In the genomic region with DNA sequence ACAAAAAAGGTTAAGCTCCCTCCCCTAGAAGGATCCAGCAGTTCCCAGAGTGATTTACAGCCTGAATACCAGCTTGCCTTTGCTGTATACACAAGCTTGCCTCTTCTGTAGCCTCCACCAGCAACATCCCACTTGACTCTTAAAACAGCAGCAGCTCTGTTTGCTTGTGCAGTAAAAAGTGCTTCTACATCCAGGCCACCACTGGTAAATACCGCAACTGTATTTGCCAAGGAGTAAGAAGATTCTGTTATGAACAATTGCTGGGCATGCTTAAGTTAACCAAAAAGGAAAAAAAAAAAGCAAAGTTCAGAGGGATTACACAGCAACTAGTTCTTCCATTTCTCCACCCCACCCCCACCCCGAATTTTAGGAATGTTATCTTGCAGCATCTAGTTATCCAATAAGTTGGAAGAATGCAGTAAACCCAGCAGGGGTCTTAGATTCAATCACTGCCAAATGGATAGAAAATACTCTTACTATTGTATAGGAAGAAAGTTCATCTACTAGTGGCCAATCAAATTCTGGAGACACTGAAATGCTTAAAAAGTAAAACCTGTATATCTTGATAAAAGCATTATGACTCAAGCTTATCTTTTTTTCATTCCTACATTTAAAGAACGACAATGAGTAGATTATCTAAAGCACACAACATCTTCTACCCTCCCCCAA, we compare ENCODE assay signal across 16 cellular contexts. TPM values are rescaled to one million over a fixed set of nuclear protein-coding genes. Genes with fewer than 3 reads are reported as not detected.
DNase-seq lines count a peak whose midpoint lies in the region; ATAC-seq, FAIRE-seq and TF ChIP-seq lines count a peak whose summit lies in the region.
"Had no signal": no experiment of that assay in that cellular context is flagged by ENCODE, and none has a peak within 500 bp of the region (broad histone marks: within the 10 kb centered on the region; RNA-seq: fewer than 3 reads in every experiment).

No MANE protein-coding gene starts in this region.

- no peaks in the 10 kb centered on the region for H3K36me3 Mint-ChIP-seq in T-cell

- TF ChIP-seq POLR2A in K562 (conservative IDR thresholded peaks at IDR 0.05): no peak

- no peak overlapping the region for H3K4ac ChIP-seq in mesenchymal stem cell (ENCODE audit: low read depth in 1 of 2, low read length in 2 of 2)

- DNase-seq in DMS153 treated with DMSO at 0.1 percent for 48 hours (lab: John Stamatoyannopoulos, UW; ENCODE audit: unreplicated experiment): peak; percentile 37
- peak; percentile 71 for DNase-seq in HuH-7 (ENCODE audit: low spot score)
- no peak for DNase-seq in K562 (ENCODE audit: extremely low read depth in 1 of 4, low spot score in 3 of 4)
- peak; percentile 79 for DNase-seq in mesenchymal stem cell
- DNase-seq in T-cell: no peak
- no peak for DNase-seq in activated CD4-positive, CD25-positive, alpha-beta regulatory T cell (lab: John Stamatoyannopoulos, UW)
- DNase-seq: NCI-H1105 treated with DMSO at 0.1 percent for 48 hours; NCI-H774; stimulated activated CD4-positive, alpha-beta T cell treated with anti-CD3 and anti-CD28 coated beads, Interleukin-4, amount 100 ng/mL, for 4 hours; stimulated activated naive CD4-positive, alpha-beta T cell had no signal

- ATAC-seq in K562 (no peak), HG03280 (IDR thresholded peaks at IDR 0.05; ENCODE audit: unreplicated experiment) (no peak), T-cell (replicated peaks in 1 of 4) (no peak), HG02981 (IDR thresholded peaks at IDR 0.05; ENCODE audit: unreplicated experiment) (no peak)

- no peak overlapping the region for H3K9ac ChIP-seq in K562 (ENCODE audit: insufficient read depth in 1 of 2, low read depth in 2 of 2, low read length in 2 of 2)
- H3K9ac ChIP-seq in mesenchymal stem cell (ENCODE audit: low read length): no peak overlapping the region

- H3K23ac ChIP-seq in mesenchymal stem cell (ENCODE audit: low read length in 2 of 2): no peak overlapping the region

- H4K8ac ChIP-seq in mesenchymal stem cell (ENCODE audit: low read length): no peak overlapping the region

- CTCF ChIA-PET in K562 (lab: Yijun Ruan, JAX; ENCODE audit: low intra/inter-chr PET ratio) (no interaction called here), T-cell (lab: Charles Lee) (interaction anchor here in 1 of 2 donors (0.5 kb wide), 1 partner anchor 15 kb away, joined by 5 read pairs; no protein-coding TSS in a partner anchor)

- no peak for TF ChIP-seq RAD21 in K562 (CRISPR knock-in tag; conservative IDR thresholded peaks at IDR 0.05 in 1 of 2, IDR thresholded peaks at IDR 0.05 in 1 of 2)

- no peaks in the 10 kb centered on the region for H4K20me1 ChIP-seq in K562 (replicated peaks; ENCODE audit: control insufficient read depth, insufficient read depth, low read length)

- H2BK5ac ChIP-seq in mesenchymal stem cell (ENCODE audit: low read depth, low read length, poor library complexity, severe bottlenecking): no peak overlapping the region

- TF ChIP-seq EP300 in K562 (IDR thresholded peaks at IDR 0.05; ENCODE audit: low read length): no peak

- H3K27ac ChIP-seq in K562 (ENCODE audit: extremely low read depth, low read depth, low read length) (no peak overlapping the region), mesenchymal stem cell (ENCODE audit: low read length, poor library complexity, severe bottlenecking) (peak overlapping the region; percentile 23)
- H3K27ac ChIP-seq: C4-2B had no signal

- H3K9me3 Mint-ChIP-seq in T-cell: no peaks in the 10 kb centered on the region

- no peak overlapping the region for H4K91ac ChIP-seq in mesenchymal stem cell (ENCODE audit: low read length)

- H3K4me3 ChIP-seq in K562 (no peak overlapping the region), mesenchymal stem cell (ENCODE audit: insufficient read depth in 1 of 2, low read depth in 1 of 2, low read length in 2 of 2) (no peak overlapping the region)

- no peak overlapping the region for H2BK12ac ChIP-seq in mesenchymal stem cell (ENCODE audit: low read length in 2 of 2)

- H3K14ac ChIP-seq in mesenchymal stem cell (ENCODE audit: low read length in 2 of 2): no peak overlapping the region

- H3K27me3 ChIP-seq in K562 (ENCODE audit: control insufficient read depth in 2 of 2, insufficient read depth in 2 of 2, low read length in 2 of 2) (peaks cover 8 to 20% of the 10 kb centered on the region in 2 experiments; a peak in 2 of 5 replicates), mesenchymal stem cell (ENCODE audit: control insufficient read depth in 1 of 2, insufficient read depth in 1 of 2, low read length in 2 of 2) (peaks cover 32 to 43% of the 10 kb centered on the region in 2 experiments)

- H3K9me3 ChIP-seq in K562 (replicated peaks; ENCODE audit: control insufficient read depth, insufficient read depth, low read depth, low read length) (no peaks in the 10 kb centered on the region), mesenchymal stem cell (ENCODE audit: control insufficient read depth, low read length) (no peaks in the 10 kb centered on the region)

- in situ Hi-C loops in K562 (cut with MboI): no loop called here

- no peak overlapping the region for H2BK120ac ChIP-seq in mesenchymal stem cell (ENCODE audit: low read depth, low read length)

- POLR2A ChIA-PET in K562 (lab: Yijun Ruan, JAX): interaction anchor here (0.6 to 0.8 kb wide), 3 partner anchors 27 to 58 kb away, joined by 3 read pairs; no protein-coding TSS in a partner anchor
- POLR2A ChIA-PET in T-cell (lab: Charles Lee): interaction anchor here in 1 of 2 donors (0.5 kb wide), 1 partner anchor 10 kb away, joined by 4 read pairs; no protein-coding TSS in a partner anchor

- H3K4me1 Mint-ChIP-seq in T-cell: peaks cover 0 to 18% (median 13%) of the 10 kb centered on the region in 3 donors

- no peaks in the 10 kb centered on the region for H3K9me1 ChIP-seq in K562 (ENCODE audit: control insufficient read depth, insufficient read depth, low read length)

- TF ChIP-seq CTCF in K562 (IDR thresholded peaks at IDR 0.05 in 2 of 3, conservative IDR thresholded peaks at IDR 0.05 in 1 of 3; ENCODE audit: insufficient read depth in 2 of 3, low read depth in 1 of 3, low read length in 3 of 3): no peak

- peaks cover 31 to 59% of the 10 kb centered on the region in 2 donors for H3K27me3 Mint-ChIP-seq in T-cell

- no peak overlapping the region for H3K27ac Mint-ChIP-seq in T-cell

- FAIRE-seq in K562 (lab: Jason Lieb, UNC): no peak
- FAIRE-seq: GM18507, keratinocyte had no signal

- H2BK15ac ChIP-seq in mesenchymal stem cell (ENCODE audit: low read depth, poor library complexity, severe bottlenecking): no peak overlapping the region

- no TSS peak for BruUV-seq in K562 (replicated peaks; lab: Mats Ljungman, UMichigan)

- H3K4me1 ChIP-seq in K562 (replicated peaks in 1 of 2; ENCODE audit: control insufficient read depth in 2 of 2, insufficient read depth in 2 of 2, low read length in 2 of 2): peaks cover 0 to 4% of the 10 kb centered on the region in 2 experiments; a peak in 2 of 5 replicates
- peaks cover 26% of the 10 kb centered on the region for H3K4me1 ChIP-seq in mesenchymal stem cell (ENCODE audit: control insufficient read depth, insufficient read depth, low read depth, low read length)

- WGBS in K562 (ENCODE audit: insufficient coverage, low coverage, missing lambda C conversion rate): 0% methylated on average over 3 of the region's 3 CpGs
- 0% methylated on average over 1 of the region's 3 CpGs for WGBS in mesenchymal stem cell

- H3K4me2 ChIP-seq in K562 (ENCODE audit: insufficient read depth, low read length) (no peak overlapping the region), mesenchymal stem cell (ENCODE audit: low read length, poor library complexity, severe bottlenecking) (no peak overlapping the region)

- H3K36me3 ChIP-seq in K562 (ENCODE audit: control insufficient read depth, insufficient read depth, low read length): no peaks in the 10 kb centered on the region
- no peaks in the 10 kb centered on the region for H3K36me3 ChIP-seq in mesenchymal stem cell (ENCODE audit: control insufficient read depth in 1 of 2, insufficient read depth in 2 of 2, low read depth in 1 of 2, low read length in 2 of 2)

- no peak overlapping the region for H2AFZ ChIP-seq in K562 (ENCODE audit: low read depth, low read length)
- H2AFZ ChIP-seq in mesenchymal stem cell (ENCODE audit: low read depth, low read length): no peak overlapping the region

- H3K18ac ChIP-seq in mesenchymal stem cell (ENCODE audit: low read depth in 1 of 2, low read length in 2 of 2): no peak overlapping the region

- H3K4me3 Mint-ChIP-seq in T-cell: no peak overlapping the region

- intact Hi-C loops in K562 (cut with micrococcal nuclease): no loop called here

- no peaks in the 10 kb centered on the region for H3K79me1 ChIP-seq in mesenchymal stem cell (replicated peaks; ENCODE audit: low read length, poor library complexity, severe bottlenecking)

- no peaks in the 10 kb centered on the region for H3K79me2 ChIP-seq in K562 (ENCODE audit: control insufficient read depth, insufficient read depth, low read length)

- H2AK5ac ChIP-seq in mesenchymal stem cell (ENCODE audit: low read length, severe bottlenecking): no peak overlapping the region

RNA-seq across cellular contexts. Expression of a gene that starts 4.8 kb away (rescaled TPM):
- total RNA-seq in K562 (2011; cell fraction: chromatin; rRNA removed; ENCODE audit: low replicate concordance): not detected in 2 replicates
- total RNA-seq in K562 (2011; cell fraction: nucleolus; rRNA removed): not detected in 2 replicates
- not detected in 2 replicates for total RNA-seq in K562 (2011; cell fraction: nucleoplasm; rRNA removed)
- total RNA-seq in K562 (2014; rRNA removed): not detected in 2 replicates
- not detected in 2 replicates for total RNA-seq in K562 (2014; rRNA removed; fragmentation: Illumina TruSeq; extraction: Trizol)
- not detected in 2 replicates for total RNA-seq in K562 (2015; rRNA removed; fragmentation: Illumina TruSeq; extraction: Trizol)
- 0.07 and 0.11 TPM in 2 replicates for total RNA-seq in K562 (2021)
- not detected in 2 replicates for polyA plus RNA-seq in K562 (2011; rRNA removed)
- not detected in 2 replicates for polyA plus RNA-seq in K562 (2011; cell fraction: cytosol; rRNA removed)
- not detected in 2 replicates for polyA plus RNA-seq in K562 (2011; cell fraction: nucleus; rRNA removed)
- 0.01 TPM in 1 of 2 replicates, not detected in the other for polyA plus RNA-seq in K562 (2012)
- not detected in 2 replicates for polyA plus RNA-seq in K562 (2014; fragmentation: Illumina TruSeq; extraction: Trizol)
- not detected for polyA plus RNA-seq in K562 (2014; fragmentation: Nextera tagmentation; extraction: Ambion mirVana)
- 0.03 TPM in 1 of 2 replicates, not detected in the other for polyA plus RNA-seq in K562 (2014; rRNA removed)
- not detected in 2 replicates for polyA minus RNA-seq in K562 (2011; rRNA and poly(A)+ RNA removed)
- polyA minus RNA-seq in K562 (2011; cell fraction: cytosol; rRNA and poly(A)+ RNA removed): 0.36 TPM in 1 of 2 replicates, not detected in the other
- 0.13 TPM in 1 of 2 replicates, not detected in the other for polyA minus RNA-seq in K562 (2011; cell fraction: nucleus; rRNA and poly(A)+ RNA removed)
- 3.1 TPM for polyA plus RNA-seq in mesenchymal stem cell (2013, experiment 1 of 2)
- polyA plus RNA-seq in mesenchymal stem cell (2013, experiment 2 of 2): 3.9 TPM
- under 1 TPM in 4 of 5 donors, not detected in 1; 0.13 to 0.48 (median 0.37) TPM for total RNA-seq in T-cell
- total RNA-seq: HT1080 had no signal

RNA-seq across cellular contexts. Expression of a gene that starts 29.3 kb away (rescaled TPM):
- total RNA-seq in K562 (2011; cell fraction: chromatin; rRNA removed; ENCODE audit: low replicate concordance): 0.12 and 0.28 TPM in 2 replicates
- 0.13 and 0.17 TPM in 2 replicates for total RNA-seq in K562 (2011; cell fraction: nucleolus; rRNA removed)
- total RNA-seq in K562 (2011; cell fraction: nucleoplasm; rRNA removed): 0.07 and 0.31 TPM in 2 replicates
- total RNA-seq in K562 (2014; rRNA removed) (0.18 and 0.24 TPM in 2 replicates), K562 (2014; rRNA removed; fragmentation: Illumina TruSeq; extraction: Trizol) (0.36 and 0.48 TPM in 2 replicates), K562 (2015; rRNA removed; fragmentation: Illumina TruSeq; extraction: Trizol) (0.15 and 0.22 TPM in 2 replicates), K562 (2021) (0.42 and 0.62 TPM in 2 replicates), T-cell (under 1 TPM; 0.44 to 0.85 (median 0.72) TPM)
- polyA plus RNA-seq in K562 (2011; rRNA removed) (0.05 and 0.29 TPM in 2 replicates), K562 (2014; fragmentation: Illumina TruSeq; extraction: Trizol) (0.39 and 0.40 TPM in 2 replicates), K562 (2014; fragmentation: Nextera tagmentation; extraction: Ambion mirVana) (under 1 TPM; 0.21 to 0.23 TPM), K562 (2014; rRNA removed) (0.32 and 0.46 TPM in 2 replicates)
- polyA plus RNA-seq in K562 (2011; cell fraction: cytosol; rRNA removed): 0.09 and 0.19 TPM in 2 replicates
- 0.07 and 0.24 TPM in 2 replicates for polyA plus RNA-seq in K562 (2011; cell fraction: nucleus; rRNA removed)
- 0.06 and 0.25 TPM in 2 replicates for polyA plus RNA-seq in K562 (2012)
- polyA minus RNA-seq in K562 (2011; rRNA and poly(A)+ RNA removed): 0.03 and 0.32 TPM in 2 replicates
- 0.27 and 0.29 TPM in 2 replicates for polyA minus RNA-seq in K562 (2011; cell fraction: cytosol; rRNA and poly(A)+ RNA removed)
- 0.11 and 0.13 TPM in 2 replicates for polyA minus RNA-seq in K562 (2011; cell fraction: nucleus; rRNA and poly(A)+ RNA removed)
- 17.9 TPM for polyA plus RNA-seq in mesenchymal stem cell (2013, experiment 1 of 2)
- 17.4 TPM for polyA plus RNA-seq in mesenchymal stem cell (2013, experiment 2 of 2)

Comparison
In these comparisons a context has a peak if more than half of its experiments do, and no peak if none do; other contexts are left out.
1. DNase-seq: peak in DMS153 treated with DMSO at 0.1 percent for 48 hours (single experiment), HuH-7 (single experiment) and mesenchymal stem cell (single experiment); none in K562 (0 of 4), T-cell (0 of 34) and activated CD4-positive, CD25-positive, alpha-beta regulatory T cell (0 of 4).